ENCODE assay signal across 8 cellular contexts in the genomic region with DNA sequence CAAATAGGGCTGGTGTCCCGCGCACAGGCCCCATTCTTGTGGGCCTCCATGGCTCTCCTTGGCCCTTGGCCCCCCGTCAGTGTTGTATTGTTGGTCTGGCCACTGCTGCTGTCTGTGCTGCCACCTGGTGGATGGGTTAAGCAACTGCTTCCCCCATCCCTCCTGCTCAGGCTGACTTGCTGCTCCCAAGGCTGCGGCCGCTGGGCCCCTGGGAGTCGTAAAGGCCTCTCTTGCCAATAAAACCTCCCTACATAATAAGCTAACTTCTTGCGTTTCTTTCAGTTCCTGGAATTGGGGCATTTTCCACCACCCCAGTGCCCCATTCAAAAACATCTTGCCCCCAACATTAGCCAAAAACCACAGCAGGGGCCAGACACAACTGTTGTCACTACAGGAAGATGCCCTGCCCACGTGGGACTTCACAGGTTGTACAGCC. TPM values are rescaled to one million over a fixed set of nuclear protein-coding genes. Genes with fewer than 3 reads are reported as not detected.
DNase-seq lines count a peak whose midpoint lies in the region; ATAC-seq lines count a peak whose summit lies in the region.

No MANE protein-coding gene starts in this region.

- no peaks in the 10 kb centered on the region for H4K20me1 ChIP-seq in GM23248 (ENCODE audit: insufficient read depth)

- in situ Hi-C loops in GM23248 (cut with MboI): no loop called here

- no peak overlapping the region for H3K27ac Mint-ChIP-seq in activated naive CD4-positive, alpha-beta T cell treated with anti-CD3 and anti-CD28 coated beads, Interleukin-2, amount 50 U/mL, for 72 hours

- 37 to 38% methylated on average over 8 of the region's 8 CpGs for WGBS in GM23248 (ENCODE audit: low coverage in 1 of 2, low lambda C conversion rate in 2 of 2, missing lambda C conversion rate in 2 of 2), 2 experiments

- no peak overlapping the region for H3K27ac ChIP-seq in GM23248

- H3K36me3 Mint-ChIP-seq in activated naive CD4-positive, alpha-beta T cell treated with anti-CD3 and anti-CD28 coated beads, Interleukin-2, amount 50 U/mL, for 72 hours: no peaks in the 10 kb centered on the region

- H3K4me3 ChIP-seq in GM23248: no peak overlapping the region

- intact Hi-C loops in Right ventricle myocardium superior (cut with DNase I): loop anchor here (5.0 kb wide), 1 partner anchor 237 kb away; no protein-coding TSS in a partner anchor

- DNase-seq in DMS53 (lab: John Stamatoyannopoulos, UW) (peak; percentile 85), GM23248 (peak; percentile 79), NAMALWA (ENCODE audit: low spot score) (peak; percentile 82), SKM-1 (lab: John Stamatoyannopoulos, UW; ENCODE audit: unreplicated experiment) (peak; percentile 52), Right ventricle myocardium superior (peak; percentile 73), putamen (ENCODE audit: low spot score) (peak; percentile 46)
- peak; percentile 64 to 85 for DNase-seq in activated naive CD4-positive, alpha-beta T cell treated with anti-CD3 and anti-CD28 coated beads, Interleukin-2, amount 50 U/mL, for 72 hours (ENCODE audit: low spot score in 2 of 2)

- H3K79me2 ChIP-seq in GM23248 (ENCODE audit: insufficient read depth): no peaks in the 10 kb centered on the region

- no peaks in the 10 kb centered on the region for H3F3A ChIP-seq in GM23248 (ENCODE audit: insufficient read depth)

- H3K4me1 ChIP-seq in GM23248 (ENCODE audit: insufficient read depth): no peaks in the 10 kb centered on the region

- no peaks in the 10 kb centered on the region for H3K36me3 ChIP-seq in GM23248 (ENCODE audit: low read depth)

- no peak overlapping the region for H3K4me2 ChIP-seq in GM23248 (ENCODE audit: unreplicated experiment)

- no peaks in the 10 kb centered on the region for H3K9me3 ChIP-seq in GM23248 (ENCODE audit: low read depth)

- no peak overlapping the region for H2AFZ ChIP-seq in GM23248

- no peaks in the 10 kb centered on the region; the same call in none of the 2 replicates for H3K27me3 ChIP-seq in GM23248 (replicated peaks; ENCODE audit: insufficient read depth)

- ATAC-seq in activated naive CD4-positive, alpha-beta T cell treated with anti-CD3 and anti-CD28 coated beads, Interleukin-2, amount 50 U/mL, for 72 hours: peak; percentile 88 to 89
- peak; percentile 84 for ATAC-seq in Right ventricle myocardium superior (ENCODE audit: poor library complexity)
- ATAC-seq in HG03175 (IDR thresholded peaks at IDR 0.05; ENCODE audit: unreplicated experiment): no peak

- no peak overlapping the region for H3K9ac ChIP-seq in GM23248

- no peaks in the 10 kb centered on the region for H3K9me3 Mint-ChIP-seq in activated naive CD4-positive, alpha-beta T cell treated with anti-CD3 and anti-CD28 coated beads, Interleukin-2, amount 50 U/mL, for 72 hours

- no peaks in the 10 kb centered on the region for H3K9me2 ChIP-seq in GM23248 (ENCODE audit: insufficient read depth)

RNA-seq across cellular contexts. Expression of gene CD83, which starts 27.1 kb away (rescaled TPM):
- total RNA-seq in GM23248 (2014; rRNA removed; shearing (Covaris generic)): 1.5 and 5.1 TPM in 2 replicates
- 1.1 and 1.2 TPM in 2 replicates for polyA plus RNA-seq in GM23248 (2016; fragmentation: Nextera tagmentation; extraction: Ambion mirVana)
- 10 to 100 TPM in 1 of 2 donors, 1 to 10 TPM in 1; 8.9 to 13.8 TPM for total RNA-seq in activated naive CD4-positive, alpha-beta T cell treated with anti-CD3 and anti-CD28 coated beads, Interleukin-2, amount 50 U/mL, for 72 hours
- 1.6 TPM for total RNA-seq in Right ventricle myocardium superior
